Comparison of ENCODE assay signal across 20 cellular contexts in the genomic region with DNA sequence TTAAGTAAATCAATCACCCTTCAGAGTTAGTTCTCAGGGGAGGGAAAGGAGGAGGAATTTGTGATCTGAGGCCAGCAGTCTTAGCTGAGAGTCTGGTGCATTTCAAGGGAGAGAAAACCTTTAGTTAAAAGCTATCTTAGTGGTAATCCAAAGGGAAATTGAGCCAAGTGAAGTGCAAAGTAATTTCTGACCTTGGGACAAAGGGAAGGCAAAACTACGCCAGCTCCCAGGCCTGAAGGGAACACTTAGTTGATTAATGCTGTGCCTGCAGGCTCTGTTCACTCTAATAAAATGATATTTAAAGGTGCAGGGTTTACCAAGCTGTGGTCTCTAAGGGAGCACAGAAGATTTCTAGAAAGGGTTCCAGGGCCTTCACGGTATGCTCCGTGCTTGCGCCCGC. TPM values are rescaled to one million over a fixed set of nuclear protein-coding genes. Genes with fewer than 3 reads are reported as not detected.
A peak's percentile ranks its signal among the peaks of the same experiment; 100 is the strongest.
DNase-seq lines count a peak whose midpoint lies in the region; ATAC-seq and TF ChIP-seq lines count a peak whose summit lies in the region.
"Had no signal": no experiment of that assay in that cellular context is flagged by ENCODE, and none has a peak within 500 bp of the region (broad histone marks: within the 10 kb centered on the region; RNA-seq: fewer than 3 reads in every experiment).

No MANE protein-coding gene starts in this region.

- H3K9ac ChIP-seq in liver (ENCODE audit: low read depth in 1 of 2, low read length in 2 of 2) = no peak overlapping the region
- H3K9ac ChIP-seq in rectal smooth muscle tissue (ENCODE audit: low read length) = no peak overlapping the region

- H3K27ac ChIP-seq in liver (ENCODE audit: low read depth in 1 of 2, low read length in 2 of 2) (no peak overlapping the region), right lobe of liver (no peak overlapping the region), rectal smooth muscle tissue (ENCODE audit: low read depth, low read length) (peak overlapping the region; percentile 87), aorta (ENCODE audit: low read depth in 1 of 2, low read length in 2 of 2) (peak overlapping the region; percentile 38)
- H3K27ac ChIP-seq: A549, C4-2B had no signal

- H3K4me1 Mint-ChIP-seq in mesothelial cell of epicardium = peaks cover 28% of the 10 kb centered on the region
- no peaks in the 10 kb centered on the region for H3K4me1 Mint-ChIP-seq in activated naive CD8-positive, alpha-beta T cell treated with anti-CD3 and anti-CD28 coated beads for 36 hours

- no peak for ATAC-seq in right lobe of liver
- ATAC-seq in aorta (ENCODE audit: low FRiP score) = no peak
- ATAC-seq in GM21447 (IDR thresholded peaks at IDR 0.05; ENCODE audit: unreplicated experiment) = no peak
- ATAC-seq in left colon = no peak
- ATAC-seq: A549, PC-3 had no signal

- no peak overlapping the region for H3K4me3 Mint-ChIP-seq in mesothelial cell of epicardium
- H3K4me3 Mint-ChIP-seq in activated naive CD8-positive, alpha-beta T cell treated with anti-CD3 and anti-CD28 coated beads for 36 hours = no peak overlapping the region

- H3K27me3 Mint-ChIP-seq in mesothelial cell of epicardium (ENCODE audit: low read depth) = peaks cover 5% of the 10 kb centered on the region
- no peaks in the 10 kb centered on the region for H3K27me3 Mint-ChIP-seq in activated naive CD8-positive, alpha-beta T cell treated with anti-CD3 and anti-CD28 coated beads for 36 hours

- H3K27me3 ChIP-seq in liver (ENCODE audit: control insufficient read depth in 4 of 4, insufficient read depth in 4 of 4, low read length in 3 of 4) (peaks cover 0 to 2% (median 0%) of the 10 kb centered on the region in 4 donors), right lobe of liver (no peaks in the 10 kb centered on the region), rectal smooth muscle tissue (ENCODE audit: control insufficient read depth, insufficient read depth, low read length) (no peaks in the 10 kb centered on the region), aorta (ENCODE audit: control insufficient read depth in 1 of 2, insufficient read depth in 2 of 2, low read length in 1 of 2) (no peaks in the 10 kb centered on the region)

- no peak for TF ChIP-seq RAD21 in liver (IDR thresholded peaks at IDR 0.05)

- H3K9me3 ChIP-seq in liver (ENCODE audit: control insufficient read depth in 4 of 4, low read length in 3 of 4) (no peaks in the 10 kb centered on the region), right lobe of liver (no peaks in the 10 kb centered on the region), aorta (ENCODE audit: control insufficient read depth, low read length) (no peaks in the 10 kb centered on the region)
- H3K9me3 ChIP-seq: A549, Caco-2 had no signal

- TF ChIP-seq CTCF in liver (IDR thresholded peaks at IDR 0.05; ENCODE audit: low read depth, low read length, missing input control) (no peak), right lobe of liver (IDR thresholded peaks at IDR 0.05) (no peak), mesothelial cell of epicardium (IDR thresholded peaks at IDR 0.05; ENCODE audit: unreplicated experiment) (no peak)

- no peak for TF ChIP-seq POLR2A in right lobe of liver (IDR thresholded peaks at IDR 0.05)

- peak overlapping the region; percentile 73 for H3K27ac Mint-ChIP-seq in mesothelial cell of epicardium
- no peak overlapping the region for H3K27ac Mint-ChIP-seq in activated naive CD8-positive, alpha-beta T cell treated with anti-CD3 and anti-CD28 coated beads for 36 hours

- DNase-seq in right lobe of liver (no peak), mesothelial cell of epicardium (ENCODE audit: low spot score in 2 of 2, unreplicated experiment in 2 of 2) (no peak), aorta (no peak), left colon (no peak)
- no peak for DNase-seq in activated naive CD8-positive, alpha-beta T cell treated with anti-CD3 and anti-CD28 coated beads for 36 hours
- DNase-seq: Caco-2, DMS53, HCEC 1CT, Kasumi-1, NCI-H1417, NCI-H1930, NCI-H2171, NCI-H446 treated with DMSO at 0.1 percent for 48 hours, NCI-H748 treated with DMSO at 0.1 percent for 48 hours, PC-3 had no signal

- H3K4me1 ChIP-seq in liver (ENCODE audit: control insufficient read depth in 4 of 4, insufficient read depth in 4 of 4, low read length in 3 of 4) (peaks cover 0 to 3% (median 1%) of the 10 kb centered on the region in 4 donors), right lobe of liver (no peaks in the 10 kb centered on the region), rectal smooth muscle tissue (ENCODE audit: control insufficient read depth, insufficient read depth, low read length) (peaks cover 35% of the 10 kb centered on the region), aorta (ENCODE audit: control insufficient read depth in 1 of 2, insufficient read depth in 2 of 2, low read length in 2 of 2) (peaks cover 0 to 3% of the 10 kb centered on the region in 2 donors)
- H3K4me1 ChIP-seq: A549 had no signal

- H3K9me3 Mint-ChIP-seq in mesothelial cell of epicardium = peaks cover 8% of the 10 kb centered on the region
- H3K9me3 Mint-ChIP-seq in activated naive CD8-positive, alpha-beta T cell treated with anti-CD3 and anti-CD28 coated beads for 36 hours = no peaks in the 10 kb centered on the region

- no peaks in the 10 kb centered on the region for H3K36me3 Mint-ChIP-seq in mesothelial cell of epicardium
- H3K36me3 Mint-ChIP-seq in activated naive CD8-positive, alpha-beta T cell treated with anti-CD3 and anti-CD28 coated beads for 36 hours = no peaks in the 10 kb centered on the region

- intact Hi-C loops in right lobe of liver (cut with DNase I) = no loop called here
- intact Hi-C loops in aorta (cut with DNase I) = no loop called here
- intact Hi-C loops in left colon (cut with DNase I, micrococcal nuclease) = no loop called here

- H3K36me3 ChIP-seq in liver (ENCODE audit: control insufficient read depth in 4 of 4, insufficient read depth in 3 of 4, low read depth in 1 of 4, low read length in 3 of 4) (no peaks in the 10 kb centered on the region), right lobe of liver (no peaks in the 10 kb centered on the region), rectal smooth muscle tissue (ENCODE audit: control insufficient read depth, insufficient read depth, low read length) (no peaks in the 10 kb centered on the region), aorta (ENCODE audit: control insufficient read depth in 1 of 2, insufficient read depth in 2 of 2, low read length in 1 of 2) (no peaks in the 10 kb centered on the region)

- H3K4me3 ChIP-seq in liver (ENCODE audit: low read depth in 1 of 3, low read length in 3 of 3) = no peak overlapping the region
- H3K4me3 ChIP-seq in right lobe of liver = no peak overlapping the region
- H3K4me3 ChIP-seq in rectal smooth muscle tissue (ENCODE audit: low read length) = no peak overlapping the region
- H3K4me3 ChIP-seq in aorta (ENCODE audit: low read length in 2 of 2) = no peak overlapping the region
- H3K4me3 ChIP-seq: A549 had no signal

- 90% methylated on average over 5 of the region's 5 CpGs for WGBS in liver
- 70% methylated on average over 5 of the region's 5 CpGs for WGBS in right lobe of liver (ENCODE audit: insufficient coverage, low coverage, low lambda C conversion rate, missing lambda C conversion rate)
- WGBS in aorta, 2 donors = 49 to 54% methylated on average over 5 of the region's 5 CpGs

TF ChIP-seq in liver, 16 proteins besides CTCF, POLR2A, EP300 and RAD21:
- TF ChIP-seq YY1 (IDR thresholded peaks at IDR 0.05) = no peak
- peak; percentile 28 for TF ChIP-seq NR2F2 (IDR thresholded peaks at IDR 0.05)
- TF ChIP-seq TAF1 (conservative IDR thresholded peaks at IDR 0.05) = no peak
- TF ChIP-seq HNF4G (IDR thresholded peaks at IDR 0.05) = no peak
- TF ChIP-seq EGR1 (IDR thresholded peaks at IDR 0.05; ENCODE audit: low read depth in 2 of 2) = no peak
- no peak for TF ChIP-seq RXRA (IDR thresholded peaks at IDR 0.05)
- TF ChIP-seq FOXA1 (IDR thresholded peaks at IDR 0.05) = no peak

RNA-seq across cellular contexts. Expression of a gene that starts 23.1 kb away (rescaled TPM):
- total RNA-seq in liver (1 to 10 TPM; 2.1 to 2.7 TPM), right lobe of liver (1 to 10 TPM; 2.7 to 9.0 (median 3.8) TPM), mesothelial cell of epicardium (77.3 to 86.0 TPM (median 82.1 TPM) in 3 replicates), aorta (100 to 1,000 TPM; 204 to 353 TPM), left colon (10 to 100 TPM; 25.2 to 29.6 TPM)
- polyA plus RNA-seq in liver (1 to 10 TPM; 1.0 to 7.0 TPM), aorta (100 to 1,000 TPM; 159 to 177 TPM)
- total RNA-seq in activated naive CD8-positive, alpha-beta T cell treated with anti-CD3 and anti-CD28 coated beads for 36 hours = 1 to 10 TPM; 3.2 to 3.3 TPM
- total RNA-seq: PC-3 had no signal

Comparison
In these comparisons a context has a peak if more than half of its experiments do, and no peak if none do; other contexts are left out.
1. H3K27ac ChIP-seq: peak in rectal smooth muscle tissue (single experiment) and aorta (2 of 2); none in liver (0 of 2) and right lobe of liver (0 of 3).